Comparison of ENCODE assay signal across 38 cellular contexts in the genomic region with DNA sequence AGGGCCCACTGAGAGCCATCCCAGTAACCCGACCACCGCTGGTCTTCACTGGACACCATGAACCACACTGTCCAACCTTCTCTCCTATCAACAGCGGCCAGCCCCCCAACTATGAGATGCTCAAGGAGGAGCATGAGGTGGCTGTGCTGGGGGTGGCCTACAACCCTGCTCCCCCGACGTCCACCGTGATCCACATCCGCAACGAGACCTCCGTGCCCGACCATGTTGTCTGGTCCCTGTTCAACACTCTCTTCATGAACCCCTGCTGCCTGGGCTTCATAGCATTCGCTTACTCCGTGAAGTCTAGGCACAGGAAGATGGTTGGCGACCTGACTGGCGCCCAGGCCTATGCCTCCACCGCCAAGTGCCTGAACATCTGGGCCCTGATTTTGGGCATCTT.
"Had no signal": no experiment of that assay in that cellular context is flagged by ENCODE, and none has a peak within 500 bp of the region (broad histone marks: within the 10 kb centered on the region; RNA-seq: fewer than 3 reads in every experiment).

No MANE protein-coding gene starts in this region.

- H3K27ac Mint-ChIP-seq: activated naive CD4-positive, alpha-beta T cell treated with anti-CD3 and anti-CD28 coated beads for 36 hours; activated naive CD4-positive, alpha-beta T cell treated with anti-CD3 and anti-CD28 coated beads, Interleukin-2, amount 10 ng/mL, durations not matched to agents 7 days and 5 days; activated naive CD4-positive, alpha-beta T cell treated with anti-CD3 and anti-CD28 coated beads, Interleukin-2, amount 50 U/mL, for 24 hours; activated naive CD8-positive, alpha-beta T cell; activated naive CD8-positive, alpha-beta T cell treated with anti-CD3 and anti-CD28 coated beads for 36 hours; activated naive CD8-positive, alpha-beta T cell treated with anti-CD3 and anti-CD28 coated beads, Interleukin-2, amount 10 ng/mL, durations not matched to agents 7 days and 5 days; activated naive CD8-positive, alpha-beta T cell treated with anti-CD3 and anti-CD28 coated beads, Interleukin-2, amount 50 U/mL, for 24 hours; activated T-cell treated with anti-CD3 and anti-CD28 coated beads, Interleukin-2, amount 50 U/mL, for 24 hours; activated T-cell treated with anti-CD3 and anti-CD28 coated beads, Interleukin-2, amount 50 U/mL, for 72 hours; activated T-helper 1 cell treated with anti-CD3 and anti-CD28 coated beads, Interleukin-12 subunit alpha, Interleukin-12 subunit beta, Interleukin-2, Interleukin-4 antibody, amounts not matched to agents 30 ng/mL and 10 ng/mL and 1 ng/mL, durations not matched to agents 14 hours and 24 hours and 36 hours; activated T-helper 17 cell treated with anti-CD3 and anti-CD28 coated beads, Interleukin-2, amount 50 U/mL, for 72 hours; activated T-helper 2 cell treated with anti-CD3 and anti-CD28 coated beads, Interferon-gamma antibody, Interleukin-2, Interleukin-4, amounts not matched to agents 10 μg/mL and 5 μg/mL and 100 μg/mL, durations not matched to agents 14 hours and 24 hours and 36 hours; brain had no signal

- ATAC-seq: activated naive CD4-positive, alpha-beta T cell treated with anti-CD3 and anti-CD28 coated beads, Interleukin-2, amount 50 U/mL, for 72 hours; activated naive CD8-positive, alpha-beta T cell treated with anti-CD3 and anti-CD28 coated beads, Interleukin-2, amount 50 U/mL, for 24 hours; activated T-cell treated with anti-CD3 and anti-CD28 coated beads, Interleukin-2, amount 50 U/mL, for 4 hours; activated T-cell treated with anti-CD3 and anti-CD28 coated beads, Interleukin-2, amount 50 U/mL, for 72 hours; activated T-helper 17 cell treated with anti-CD3 and anti-CD28 coated beads, Interleukin-2, amount 50 U/mL, for 72 hours; body of pancreas had no signal

- DNase-seq: activated effector memory CD4-positive, alpha-beta T cell treated with anti-CD3 and anti-CD28 coated beads, Interleukin-2, amount 50 U/mL, for 16 hours; activated effector memory CD4-positive, alpha-beta T cell treated with Interleukin-2 at 50 U/mL for 16 hours; activated gamma-delta T cell; activated gamma-delta T cell treated with Interleukin-2 at 50 U/mL for 16 hours; activated naive CD4-positive, alpha-beta T cell; activated naive CD4-positive, alpha-beta T cell treated with anti-CD3 and anti-CD28 coated beads for 36 hours; activated naive CD4-positive, alpha-beta T cell treated with anti-CD3 and anti-CD28 coated beads, Interleukin-2, amount 10 ng/mL, durations not matched to agents 7 days and 5 days; activated naive CD4-positive, alpha-beta T cell treated with anti-CD3 and anti-CD28 coated beads, Interleukin-2, amount 50 U/mL, for 16 hours; activated naive CD4-positive, alpha-beta T cell treated with Interleukin-2 at 50 U/mL for 16 hours; activated naive CD8-positive, alpha-beta T cell treated with anti-CD3 and anti-CD28 coated beads for 36 hours; activated naive CD8-positive, alpha-beta T cell treated with anti-CD3 and anti-CD28 coated beads, Interleukin-2, amount 10 ng/mL, durations not matched to agents 7 days and 5 days; activated naive CD8-positive, alpha-beta T cell treated with anti-CD3 and anti-CD28 coated beads, Interleukin-2, amount 50 U/mL, for 24 hours; activated T-cell treated with anti-CD3 and anti-CD28 coated beads, Interleukin-2, amount 50 U/mL, for 24 hours; activated T-cell treated with anti-CD3 and anti-CD28 coated beads, Interleukin-2, amount 50 U/mL, for 4 hours; activated T-cell treated with anti-CD3 and anti-CD28 coated beads, Interleukin-2, amount 50 U/mL, for 48 hours; activated T-cell treated with anti-CD3 and anti-CD28 coated beads, Interleukin-2, amount 50 U/mL, for 72 hours; adrenal gland; amygdala; anterior cingulate cortex; aorta; body of pancreas; brain microvascular endothelial cell; central memory CD4-positive, alpha-beta T cell; cerebellar nuclear complex had no signal

- H3K4me1 Mint-ChIP-seq: activated naive CD4-positive, alpha-beta T cell treated with anti-CD3 and anti-CD28 coated beads, Interleukin-2, amount 10 ng/mL, durations not matched to agents 7 days and 5 days; activated naive CD4-positive, alpha-beta T cell treated with anti-CD3 and anti-CD28 coated beads, Interleukin-2, amount 50 U/mL, for 24 hours; activated naive CD8-positive, alpha-beta T cell treated with anti-CD3 and anti-CD28 coated beads for 36 hours; activated naive CD8-positive, alpha-beta T cell treated with anti-CD3 and anti-CD28 coated beads, Interleukin-2, amount 10 ng/mL, durations not matched to agents 7 days and 5 days; activated naive CD8-positive, alpha-beta T cell treated with anti-CD3 and anti-CD28 coated beads, Interleukin-2, amount 50 U/mL, for 24 hours; activated T-helper 17 cell treated with anti-CD3 and anti-CD28 coated beads, Interleukin-2, amount 50 U/mL, for 72 hours; brain; central memory CD8-positive, alpha-beta T cell had no signal

- H3K4me3 ChIP-seq: adrenal gland, ascending aorta, body of pancreas, breast epithelium, cardiac muscle cell had no signal

- H3K9me3 ChIP-seq: adrenal gland, ascending aorta, body of pancreas had no signal

- H3K36me3 ChIP-seq: adrenal gland, ascending aorta, brain microvascular endothelial cell, breast epithelium, cardiac muscle cell had no signal

- H3K36me3 Mint-ChIP-seq: activated naive CD4-positive, alpha-beta T cell treated with anti-CD3 and anti-CD28 coated beads, Interleukin-2, amount 10 ng/mL, durations not matched to agents 7 days and 5 days; activated naive CD4-positive, alpha-beta T cell treated with anti-CD3 and anti-CD28 coated beads, Interleukin-2, amount 50 U/mL, for 24 hours; activated naive CD4-positive, alpha-beta T cell treated with anti-CD3 and anti-CD28 coated beads, Interleukin-2, amount 50 U/mL, for 72 hours; activated naive CD8-positive, alpha-beta T cell; activated naive CD8-positive, alpha-beta T cell treated with anti-CD3 and anti-CD28 coated beads for 36 hours; activated naive CD8-positive, alpha-beta T cell treated with anti-CD3 and anti-CD28 coated beads, Interleukin-2, amount 10 ng/mL, durations not matched to agents 7 days and 5 days; brain had no signal

- FAIRE-seq: astrocyte, bronchial epithelial cell, colon had no signal

- H3K27ac ChIP-seq: adrenal gland, ascending aorta, body of pancreas, brain microvascular endothelial cell, breast epithelium, cardiac muscle cell had no signal

- H3K4me3 Mint-ChIP-seq: activated naive CD4-positive, alpha-beta T cell treated with anti-CD3 and anti-CD28 coated beads for 36 hours; activated naive CD4-positive, alpha-beta T cell treated with anti-CD3 and anti-CD28 coated beads, Interleukin-2, amount 10 ng/mL, durations not matched to agents 7 days and 5 days; activated naive CD4-positive, alpha-beta T cell treated with anti-CD3 and anti-CD28 coated beads, Interleukin-2, amount 50 U/mL, for 24 hours; activated naive CD8-positive, alpha-beta T cell; activated naive CD8-positive, alpha-beta T cell treated with anti-CD3 and anti-CD28 coated beads for 36 hours; activated naive CD8-positive, alpha-beta T cell treated with anti-CD3 and anti-CD28 coated beads, Interleukin-2, amount 10 ng/mL, durations not matched to agents 7 days and 5 days; activated naive CD8-positive, alpha-beta T cell treated with anti-CD3 and anti-CD28 coated beads, Interleukin-2, amount 50 U/mL, for 24 hours; activated T-cell treated with anti-CD3 and anti-CD28 coated beads, Interleukin-2, amount 50 U/mL, for 24 hours; activated T-cell treated with anti-CD3 and anti-CD28 coated beads, Interleukin-2, amount 50 U/mL, for 4 hours; activated T-cell treated with anti-CD3 and anti-CD28 coated beads, Interleukin-2, amount 50 U/mL, for 72 hours; activated T-helper 1 cell treated with anti-CD3 and anti-CD28 coated beads, Interleukin-12 subunit alpha, Interleukin-12 subunit beta, Interleukin-2, Interleukin-4 antibody, amounts not matched to agents 30 ng/mL and 10 ng/mL and 1 ng/mL, durations not matched to agents 14 hours and 24 hours and 36 hours; activated T-helper 17 cell treated with anti-CD3 and anti-CD28 coated beads, Interleukin-2, amount 50 U/mL, for 72 hours; brain; central memory CD8-positive, alpha-beta T cell had no signal

- H3K4me1 ChIP-seq: adrenal gland, ascending aorta, body of pancreas, breast epithelium had no signal

- H3K27me3 Mint-ChIP-seq: activated naive CD4-positive, alpha-beta T cell treated with anti-CD3 and anti-CD28 coated beads, Interleukin-2, amount 10 ng/mL, durations not matched to agents 7 days and 5 days; activated naive CD4-positive, alpha-beta T cell treated with anti-CD3 and anti-CD28 coated beads, Interleukin-2, amount 50 U/mL, for 24 hours; activated naive CD8-positive, alpha-beta T cell; activated naive CD8-positive, alpha-beta T cell treated with anti-CD3 and anti-CD28 coated beads for 36 hours; activated naive CD8-positive, alpha-beta T cell treated with anti-CD3 and anti-CD28 coated beads, Interleukin-2, amount 10 ng/mL, durations not matched to agents 7 days and 5 days; activated naive CD8-positive, alpha-beta T cell treated with anti-CD3 and anti-CD28 coated beads, Interleukin-2, amount 50 U/mL, for 24 hours; activated T-cell treated with anti-CD3 and anti-CD28 coated beads, Interleukin-2, amount 50 U/mL, for 24 hours; activated T-helper 17 cell treated with anti-CD3 and anti-CD28 coated beads, Interleukin-2, amount 50 U/mL, for 72 hours; central memory CD8-positive, alpha-beta T cell had no signal

- H3K27me3 ChIP-seq: adrenal gland, ascending aorta, body of pancreas, brain microvascular endothelial cell, breast epithelium, cardiac muscle cell had no signal
